Comparison of ENCODE assay signal across 1 cellular context in the genomic region with DNA sequence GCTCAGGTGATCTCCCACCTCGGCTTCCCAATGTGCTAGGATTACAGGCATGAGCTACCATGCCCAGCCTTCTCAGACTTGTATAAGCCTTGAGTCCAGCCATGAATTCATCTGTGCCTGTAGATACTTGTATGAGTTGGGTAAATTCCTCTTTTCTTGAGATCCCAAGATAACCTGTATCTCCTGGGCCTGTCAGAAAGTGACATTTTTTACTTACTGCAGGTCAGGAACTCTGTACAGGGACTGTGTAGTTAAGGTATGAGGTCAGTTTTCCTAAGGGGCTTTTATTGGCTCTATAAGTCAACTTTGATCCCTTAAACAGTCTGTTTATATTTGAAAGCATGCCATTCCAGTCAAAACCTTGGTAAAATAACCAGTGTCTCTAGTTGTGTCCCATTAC.
A peak's percentile ranks its signal among the peaks of the same experiment; 100 is the strongest.
TF ChIP-seq lines count a peak whose summit lies in the region.

No MANE protein-coding gene starts in this region.

TF ChIP-seq in HepG2, 621 proteins besides CTCF, POLR2A, EP300 and RAD21 (continued from another document and continues in another):
- TF ChIP-seq, protein P1, sequence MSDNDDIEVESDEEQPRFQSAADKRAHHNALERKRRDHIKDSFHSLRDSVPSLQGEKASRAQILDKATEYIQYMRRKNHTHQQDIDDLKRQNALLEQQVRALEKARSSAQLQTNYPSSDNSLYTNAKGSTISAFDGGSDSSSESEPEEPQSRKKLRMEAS (IDR thresholded peaks at IDR 0.05): no peak
- TF ChIP-seq, protein P2, sequence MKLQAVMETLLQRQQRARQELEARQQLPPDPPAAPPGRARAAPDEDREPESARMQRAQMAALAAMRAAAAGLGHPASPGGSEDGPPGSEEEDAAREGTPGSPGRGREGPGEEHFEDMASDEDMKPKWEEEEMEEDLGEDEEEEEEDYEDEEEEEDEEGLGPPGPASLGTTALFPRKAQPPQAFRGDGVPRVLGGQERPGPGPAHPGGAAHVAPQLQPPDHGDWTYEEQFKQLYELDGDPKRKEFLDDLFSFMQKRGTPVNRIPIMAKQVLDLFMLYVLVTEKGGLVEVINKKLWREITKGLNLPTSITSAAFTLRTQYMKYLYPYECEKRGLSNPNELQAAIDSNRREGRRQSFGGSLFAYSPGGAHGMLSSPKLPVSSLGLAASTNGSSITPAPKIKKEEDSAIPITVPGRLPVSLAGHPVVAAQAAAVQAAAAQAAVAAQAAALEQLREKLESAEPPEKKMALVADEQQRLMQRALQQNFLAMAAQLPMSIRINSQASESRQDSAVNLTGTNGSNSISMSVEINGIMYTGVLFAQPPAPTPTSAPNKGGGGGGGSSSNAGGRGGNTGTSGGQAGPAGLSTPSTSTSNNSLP (IDR thresholded peaks at IDR 0.05; ENCODE audit: low read depth, low read length): peak; percentile 74; the same call in 1 of the 2 replicates
- TF ChIP-seq, protein P3, sequence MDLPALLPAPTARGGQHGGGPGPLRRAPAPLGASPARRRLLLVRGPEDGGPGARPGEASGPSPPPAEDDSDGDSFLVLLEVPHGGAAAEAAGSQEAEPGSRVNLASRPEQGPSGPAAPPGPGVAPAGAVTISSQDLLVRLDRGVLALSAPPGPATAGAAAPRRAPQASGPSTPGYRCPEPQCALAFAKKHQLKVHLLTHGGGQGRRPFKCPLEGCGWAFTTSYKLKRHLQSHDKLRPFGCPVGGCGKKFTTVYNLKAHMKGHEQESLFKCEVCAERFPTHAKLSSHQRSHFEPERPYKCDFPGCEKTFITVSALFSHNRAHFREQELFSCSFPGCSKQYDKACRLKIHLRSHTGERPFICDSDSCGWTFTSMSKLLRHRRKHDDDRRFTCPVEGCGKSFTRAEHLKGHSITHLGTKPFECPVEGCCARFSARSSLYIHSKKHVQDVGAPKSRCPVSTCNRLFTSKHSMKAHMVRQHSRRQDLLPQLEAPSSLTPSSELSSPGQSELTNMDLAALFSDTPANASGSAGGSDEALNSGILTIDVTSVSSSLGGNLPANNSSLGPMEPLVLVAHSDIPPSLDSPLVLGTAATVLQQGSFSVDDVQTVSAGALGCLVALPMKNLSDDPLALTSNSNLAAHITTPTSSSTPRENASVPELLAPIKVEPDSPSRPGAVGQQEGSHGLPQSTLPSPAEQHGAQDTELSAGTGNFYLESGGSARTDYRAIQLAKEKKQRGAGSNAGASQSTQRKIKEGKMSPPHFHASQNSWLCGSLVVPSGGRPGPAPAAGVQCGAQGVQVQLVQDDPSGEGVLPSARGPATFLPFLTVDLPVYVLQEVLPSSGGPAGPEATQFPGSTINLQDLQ (CRISPR knock-in tag; IDR thresholded peaks at IDR 0.05): no peak
- TF ChIP-seq MAFG (CRISPR knock-in tag; IDR thresholded peaks at IDR 0.05) (no peak), ZNF75D (CRISPR knock-in tag; IDR thresholded peaks at IDR 0.05; ENCODE audit: borderline replicate concordance) (no peak), PBX3 (CRISPR knock-in tag; IDR thresholded peaks at IDR 0.05; ENCODE audit: borderline replicate concordance) (no peak), NFATC3 (CRISPR knock-in tag; IDR thresholded peaks at IDR 0.05) (no peak), FOXJ3 (CRISPR knock-in tag; IDR thresholded peaks at IDR 0.05; ENCODE audit: borderline replicate concordance) (no peak), RFX5 (IDR thresholded peaks at IDR 0.05; ENCODE audit: low read depth, low read length) (no peak), SOX5 (CRISPR knock-in tag; IDR thresholded peaks at IDR 0.05; ENCODE audit: borderline replicate concordance) (peak; percentile 28; the same call in 1 of the 2 replicates), SYNCRIP (IDR thresholded peaks at IDR 0.05; ENCODE audit: insufficient read depth, low read depth, low read length) (no peak), RXRB (CRISPR knock-in tag; IDR thresholded peaks at IDR 0.05; ENCODE audit: borderline replicate concordance) (no peak), NONO (IDR thresholded peaks at IDR 0.05) (no peak), NONO (CRISPR knock-in tag; conservative IDR thresholded peaks at IDR 0.05) (no peak), ARID5B (CRISPR knock-in tag; IDR thresholded peaks at IDR 0.05) (peak; percentile 43), JUN (CRISPR knock-in tag; IDR thresholded peaks at IDR 0.05) (peak; percentile 61; the same call in 1 of the 2 replicates), HNF4A (CRISPR knock-in tag; IDR thresholded peaks at IDR 0.05) (0 out of 2 replicates have a peak, but pooled peaks have one; percentile 18), DRAP1 (CRISPR knock-in tag; IDR thresholded peaks at IDR 0.05) (no peak), ATM (IDR thresholded peaks at IDR 0.05; ENCODE audit: borderline replicate concordance) (no peak), MEIS1 (CRISPR knock-in tag; IDR thresholded peaks at IDR 0.05; ENCODE audit: borderline replicate concordance) (peak; percentile 56; the same call in 1 of the 2 replicates), ZNF570 (CRISPR knock-in tag; IDR thresholded peaks at IDR 0.05; ENCODE audit: borderline replicate concordance) (no peak), HDAC1 (CRISPR knock-in tag; IDR thresholded peaks at IDR 0.05) (0 out of 2 replicates have a peak, but pooled peaks have one; percentile 16), ZFYVE20 (CRISPR knock-in tag; IDR thresholded peaks at IDR 0.05; ENCODE audit: borderline replicate concordance, low read depth) (no peak), EHMT2 (IDR thresholded peaks at IDR 0.05; ENCODE audit: borderline replicate concordance, low read depth, low read length) (no peak), HDAC2 (CRISPR knock-in tag; IDR thresholded peaks at IDR 0.05) (0 out of 2 replicates have a peak, but pooled peaks have one; percentile 15), HNRNPK (IDR thresholded peaks at IDR 0.05; ENCODE audit: low read depth, low read length, poor library complexity, severe bottlenecking) (no peak), ZNF337 (CRISPR knock-in tag; IDR thresholded peaks at IDR 0.05; ENCODE audit: borderline replicate concordance, low read depth) (no peak)
- TF ChIP-seq, protein P4, sequence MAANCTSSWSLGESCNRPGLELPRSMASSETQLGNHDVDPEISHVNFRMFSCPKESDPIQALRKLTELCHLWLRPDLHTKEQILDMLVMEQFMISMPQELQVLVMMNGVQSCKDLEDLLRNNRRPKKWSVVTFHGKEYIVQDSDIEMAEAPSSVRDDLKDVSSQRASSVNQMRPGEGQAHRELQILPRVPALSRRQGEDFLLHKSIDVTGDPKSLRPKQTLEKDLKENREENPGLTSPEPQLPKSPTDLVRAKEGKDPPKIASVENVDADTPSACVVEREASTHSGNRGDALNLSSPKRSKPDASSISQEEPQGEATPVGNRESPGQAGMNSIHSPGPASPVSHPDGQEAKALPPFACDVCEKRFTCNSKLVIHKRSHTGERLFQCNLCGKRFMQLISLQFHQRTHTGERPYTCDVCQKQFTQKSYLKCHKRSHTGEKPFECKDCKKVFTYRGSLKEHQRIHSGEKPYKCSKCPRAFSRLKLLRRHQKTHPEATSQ (CRISPR knock-in tag; IDR thresholded peaks at IDR 0.05; ENCODE audit: borderline replicate concordance): no peak
- TF ChIP-seq, protein P5, sequence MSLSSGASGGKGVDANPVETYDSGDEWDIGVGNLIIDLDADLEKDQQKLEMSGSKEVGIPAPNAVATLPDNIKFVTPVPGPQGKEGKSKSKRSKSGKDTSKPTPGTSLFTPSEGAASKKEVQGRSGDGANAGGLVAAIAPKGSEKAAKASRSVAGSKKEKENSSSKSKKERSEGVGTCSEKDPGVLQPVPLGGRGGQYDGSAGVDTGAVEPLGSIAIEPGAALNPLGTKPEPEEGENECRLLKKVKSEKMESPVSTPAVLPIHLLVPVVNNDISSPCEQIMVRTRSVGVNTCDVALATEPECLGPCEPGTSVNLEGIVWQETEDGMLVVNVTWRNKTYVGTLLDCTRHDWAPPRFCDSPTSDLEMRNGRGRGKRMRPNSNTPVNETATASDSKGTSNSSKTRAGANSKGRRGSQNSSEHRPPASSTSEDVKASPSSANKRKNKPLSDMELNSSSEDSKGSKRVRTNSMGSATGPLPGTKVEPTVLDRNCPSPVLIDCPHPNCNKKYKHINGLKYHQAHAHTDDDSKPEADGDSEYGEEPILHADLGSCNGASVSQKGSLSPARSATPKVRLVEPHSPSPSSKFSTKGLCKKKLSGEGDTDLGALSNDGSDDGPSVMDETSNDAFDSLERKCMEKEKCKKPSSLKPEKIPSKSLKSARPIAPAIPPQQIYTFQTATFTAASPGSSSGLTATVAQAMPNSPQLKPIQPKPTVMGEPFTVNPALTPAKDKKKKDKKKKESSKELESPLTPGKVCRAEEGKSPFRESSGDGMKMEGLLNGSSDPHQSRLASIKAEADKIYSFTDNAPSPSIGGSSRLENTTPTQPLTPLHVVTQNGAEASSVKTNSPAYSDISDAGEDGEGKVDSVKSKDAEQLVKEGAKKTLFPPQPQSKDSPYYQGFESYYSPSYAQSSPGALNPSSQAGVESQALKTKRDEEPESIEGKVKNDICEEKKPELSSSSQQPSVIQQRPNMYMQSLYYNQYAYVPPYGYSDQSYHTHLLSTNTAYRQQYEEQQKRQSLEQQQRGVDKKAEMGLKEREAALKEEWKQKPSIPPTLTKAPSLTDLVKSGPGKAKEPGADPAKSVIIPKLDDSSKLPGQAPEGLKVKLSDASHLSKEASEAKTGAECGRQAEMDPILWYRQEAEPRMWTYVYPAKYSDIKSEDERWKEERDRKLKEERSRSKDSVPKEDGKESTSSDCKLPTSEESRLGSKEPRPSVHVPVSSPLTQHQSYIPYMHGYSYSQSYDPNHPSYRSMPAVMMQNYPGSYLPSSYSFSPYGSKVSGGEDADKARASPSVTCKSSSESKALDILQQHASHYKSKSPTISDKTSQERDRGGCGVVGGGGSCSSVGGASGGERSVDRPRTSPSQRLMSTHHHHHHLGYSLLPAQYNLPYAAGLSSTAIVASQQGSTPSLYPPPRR (CRISPR knock-in tag; IDR thresholded peaks at IDR 0.05; ENCODE audit: borderline replicate concordance): peak; percentile 70; the same call in 1 of the 2 replicates
- TF ChIP-seq, protein P6, sequence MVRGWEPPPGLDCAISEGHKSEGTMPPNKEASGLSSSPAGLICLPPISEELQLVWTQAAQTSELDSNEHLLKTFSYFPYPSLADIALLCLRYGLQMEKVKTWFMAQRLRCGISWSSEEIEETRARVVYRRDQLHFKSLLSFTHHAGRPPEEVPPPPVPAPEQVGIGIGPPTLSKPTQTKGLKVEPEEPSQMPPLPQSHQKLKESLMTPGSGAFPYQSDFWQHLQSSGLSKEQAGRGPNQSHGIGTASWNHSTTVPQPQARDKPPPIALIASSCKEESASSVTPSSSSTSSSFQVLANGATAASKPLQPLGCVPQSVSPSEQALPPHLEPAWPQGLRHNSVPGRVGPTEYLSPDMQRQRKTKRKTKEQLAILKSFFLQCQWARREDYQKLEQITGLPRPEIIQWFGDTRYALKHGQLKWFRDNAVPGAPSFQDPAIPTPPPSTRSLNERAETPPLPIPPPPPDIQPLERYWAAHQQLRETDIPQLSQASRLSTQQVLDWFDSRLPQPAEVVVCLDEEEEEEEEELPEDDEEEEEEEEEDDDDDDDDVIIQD (CRISPR knock-in tag; IDR thresholded peaks at IDR 0.05; ENCODE audit: low read depth): 0 out of 2 replicates have a peak, but pooled peaks have one; percentile 16
